1 cellular context compared by ENCODE assay signal in genomic region chr9:114887963-114888362, GRCh38.
TF ChIP-seq lines count a peak whose summit lies in the region.

No MANE protein-coding gene starts in this region.

TF ChIP-seq in HepG2, 621 proteins besides CTCF, POLR2A, EP300 and RAD21 (continued from another document and continues in another):
- TF ChIP-seq NFAT5 (CRISPR knock-in tag; IDR thresholded peaks at IDR 0.05) (no peak), FOSL2 (CRISPR knock-in tag; IDR thresholded peaks at IDR 0.05) (no peak), SOX6 (IDR thresholded peaks at IDR 0.05) (no peak), SOX6 (CRISPR knock-in tag; IDR thresholded peaks at IDR 0.05) (no peak), ZMAT5 (CRISPR knock-in tag; IDR thresholded peaks at IDR 0.05; ENCODE audit: borderline replicate concordance, low read depth) (no peak), ZNF230 (CRISPR knock-in tag; IDR thresholded peaks at IDR 0.05) (no peak), ZNF790 (CRISPR knock-in tag; IDR thresholded peaks at IDR 0.05; ENCODE audit: borderline replicate concordance) (no peak), ZNF589 (CRISPR knock-in tag; conservative IDR thresholded peaks at IDR 0.05) (no peak), SOX13 (IDR thresholded peaks at IDR 0.05) (no peak), SOX13 (CRISPR knock-in tag; conservative IDR thresholded peaks at IDR 0.05 in 1 of 2, IDR thresholded peaks at IDR 0.05 in 1 of 2) (peak in 1 of 2 experiments; percentile 24; a peak in 1 of 4 replicates), ZNF768 (CRISPR knock-in tag; IDR thresholded peaks at IDR 0.05) (no peak), FOXP1 (IDR thresholded peaks at IDR 0.05) (no peak), FOXP1 (CRISPR knock-in tag; IDR thresholded peaks at IDR 0.05) (peak; percentile 72), ATF4 (CRISPR knock-in tag; IDR thresholded peaks at IDR 0.05) (peak in 1 of 2 experiments; percentile 90; a peak in 2 of 4 replicates), MXD3 (CRISPR knock-in tag; IDR thresholded peaks at IDR 0.05) (no peak), AFF4 (CRISPR knock-in tag; IDR thresholded peaks at IDR 0.05) (no peak), FOXA3 (CRISPR knock-in tag; IDR thresholded peaks at IDR 0.05) (peak; percentile 91), ARID5B (CRISPR knock-in tag; IDR thresholded peaks at IDR 0.05) (peak; percentile 68; the same call in 1 of the 2 replicates), IRF1 (CRISPR knock-in tag; IDR thresholded peaks at IDR 0.05; ENCODE audit: low read depth) (no peak), TFAP4 (IDR thresholded peaks at IDR 0.05; ENCODE audit: borderline replicate concordance, low read depth) (no peak), TCF12 (IDR thresholded peaks at IDR 0.05) (no peak), TCF12 (CRISPR knock-in tag; IDR thresholded peaks at IDR 0.05) (no peak), CCDC6 (CRISPR knock-in tag; IDR thresholded peaks at IDR 0.05) (no peak), NCOA2 (CRISPR knock-in tag; IDR thresholded peaks at IDR 0.05) (peak; percentile 27; the same call in 1 of the 2 replicates), ZNF576 (CRISPR knock-in tag; IDR thresholded peaks at IDR 0.05) (no peak), ZNF710 (CRISPR knock-in tag; IDR thresholded peaks at IDR 0.05; ENCODE audit: borderline replicate concordance) (no peak), TIGD3 (CRISPR knock-in tag; IDR thresholded peaks at IDR 0.05; ENCODE audit: borderline replicate concordance) (no peak), ZNF720 (CRISPR knock-in tag; IDR thresholded peaks at IDR 0.05) (no peak), SNAI1 (CRISPR knock-in tag; IDR thresholded peaks at IDR 0.05; ENCODE audit: borderline replicate concordance) (no peak), TFE3 (CRISPR knock-in tag; IDR thresholded peaks at IDR 0.05) (peak; percentile 40; the same call in 1 of the 2 replicates), SIX4 (CRISPR knock-in tag; IDR thresholded peaks at IDR 0.05) (no peak), ZNF709 (CRISPR knock-in tag; IDR thresholded peaks at IDR 0.05) (no peak), PHF5A (CRISPR knock-in tag; IDR thresholded peaks at IDR 0.05; ENCODE audit: low read depth, unreplicated experiment) (no peak), ETV6 (CRISPR knock-in tag; conservative IDR thresholded peaks at IDR 0.05) (no peak), ARNT (IDR thresholded peaks at IDR 0.05) (no peak), ESRRA (CRISPR knock-in tag; IDR thresholded peaks at IDR 0.05; ENCODE audit: low read depth) (no peak)
